1 cellular context compared by ENCODE assay signal in genomic region chr9:121618910-121619309, GRCh38. TPM values are rescaled to one million over a fixed set of nuclear protein-coding genes. Genes with fewer than 3 reads are reported as not detected.
"Had no signal": no experiment of that assay in that cellular context is flagged by ENCODE, and none has a peak within 500 bp of the region (broad histone marks: within the 10 kb centered on the region; RNA-seq: fewer than 3 reads in every experiment).

No MANE protein-coding gene starts in this region.

RNA-seq across cellular contexts. Expression of gene DAB2IP, which starts 32.5 kb away (rescaled TPM):
- total RNA-seq: activated CD4-positive, alpha-beta T cell treated with anti-CD3 and anti-CD28 coated beads, Interleukin-2, amount 10 ng/mL, durations not matched to agents 24 days and 14 days had no signal
